In the genomic region with DNA sequence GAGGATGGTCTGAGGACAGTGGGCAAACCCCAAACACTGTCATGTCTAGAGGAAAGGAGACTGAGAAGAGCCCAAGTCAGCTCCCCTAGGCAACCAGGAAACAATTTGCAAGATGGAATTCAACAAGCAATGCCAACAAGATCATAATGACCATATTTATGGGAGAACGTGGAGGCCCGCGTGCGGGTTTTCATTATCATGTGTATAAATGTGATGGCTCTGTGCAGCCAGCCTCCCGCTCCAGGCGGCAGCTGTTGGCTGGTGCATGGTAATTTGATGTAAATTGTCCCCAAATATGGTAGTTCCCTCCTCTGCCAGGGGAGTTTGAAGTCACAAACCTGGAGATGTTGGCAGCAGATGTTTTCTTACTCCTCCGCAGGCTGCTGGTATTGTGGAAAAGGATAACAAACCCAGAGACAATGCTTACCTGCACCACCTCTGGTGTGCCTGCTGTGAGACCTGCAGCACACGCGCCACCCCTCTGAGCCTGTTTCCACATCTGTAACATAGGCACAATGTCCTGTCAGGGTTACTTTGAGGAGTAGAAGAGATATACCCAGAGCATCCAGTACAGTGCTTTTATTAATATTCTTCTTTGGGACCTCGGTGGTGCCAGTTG, we compare ENCODE assay signal across 18 cellular contexts. TPM values are rescaled to one million over a fixed set of nuclear protein-coding genes. Genes with fewer than 3 reads are reported as not detected.
DNase-seq lines count a peak whose midpoint lies in the region; ATAC-seq and TF ChIP-seq lines count a peak whose summit lies in the region.
"Had no signal": no experiment of that assay in that cellular context is flagged by ENCODE, and none has a peak within 500 bp of the region (broad histone marks: within the 10 kb centered on the region; RNA-seq: fewer than 3 reads in every experiment).

No MANE protein-coding gene starts in this region.

- intact Hi-C loops in sigmoid colon (cut with DNase I): no loop called here
- intact Hi-C loops in left ventricle myocardium inferior (cut with micrococcal nuclease): no loop called here

- H3K27me3 ChIP-seq in sigmoid colon (no peaks in the 10 kb centered on the region), left ventricle myocardium inferior (ENCODE audit: low read depth) (peaks cover 27% of the 10 kb centered on the region)
- H3K27me3 ChIP-seq: Peyer's patch had no signal

- H3K4me3 Mint-ChIP-seq in activated CD8-positive, alpha-beta memory T cell treated with anti-CD3 and anti-CD28 coated beads, Interleukin-2, amount 10 ng/mL, durations not matched to agents 7 days and 5 days: no peak overlapping the region
- H3K4me3 Mint-ChIP-seq in brain: no peak overlapping the region
- no peak overlapping the region for H3K4me3 Mint-ChIP-seq in type B pancreatic cell
- H3K4me3 Mint-ChIP-seq: CD4-positive, CD25-positive, alpha-beta regulatory T cell; H9; T-helper 17 cell had no signal

- TF ChIP-seq POLR2A in sigmoid colon (IDR thresholded peaks at IDR 0.05): no peak

- peaks cover 16% of the 10 kb centered on the region for H3K27me3 Mint-ChIP-seq in activated CD8-positive, alpha-beta memory T cell treated with anti-CD3 and anti-CD28 coated beads, Interleukin-2, amount 10 ng/mL, durations not matched to agents 7 days and 5 days
- H3K27me3 Mint-ChIP-seq in brain (peaks cover 2% of the 10 kb centered on the region), type B pancreatic cell (peaks cover 13% of the 10 kb centered on the region)

- H3K4me3 ChIP-seq in sigmoid colon: no peak overlapping the region
- no peak overlapping the region for H3K4me3 ChIP-seq in left ventricle myocardium inferior
- H3K4me3 ChIP-seq: Peyer's patch had no signal

- CTCF ChIA-PET in activated CD8-positive, alpha-beta memory T cell treated with anti-CD3 and anti-CD28 coated beads, Interleukin-2, amount 10 ng/mL, durations not matched to agents 7 days and 5 days (lab: Charles Lee): no interaction called here

- H3K4me1 ChIP-seq in sigmoid colon: peaks cover 0 to 4% (median 0%) of the 10 kb centered on the region in 4 donors
- no peaks in the 10 kb centered on the region for H3K4me1 ChIP-seq in left ventricle myocardium inferior
- H3K4me1 ChIP-seq: Peyer's patch had no signal

- no peaks in the 10 kb centered on the region for H3K36me3 Mint-ChIP-seq in activated CD8-positive, alpha-beta memory T cell treated with anti-CD3 and anti-CD28 coated beads, Interleukin-2, amount 10 ng/mL, durations not matched to agents 7 days and 5 days
- no peaks in the 10 kb centered on the region for H3K36me3 Mint-ChIP-seq in brain
- no peaks in the 10 kb centered on the region for H3K36me3 Mint-ChIP-seq in type B pancreatic cell
- H3K36me3 Mint-ChIP-seq: CD4-positive, CD25-positive, alpha-beta regulatory T cell had no signal

- H3K27ac ChIP-seq in sigmoid colon: no peak overlapping the region
- H3K27ac ChIP-seq in left ventricle myocardium inferior (replicated peaks): no peak overlapping the region
- H3K27ac ChIP-seq: Peyer's patch had no signal

- ATAC-seq in activated CD8-positive, alpha-beta memory T cell treated with anti-CD3 and anti-CD28 coated beads, Interleukin-2, amount 10 ng/mL, durations not matched to agents 7 days and 5 days: no peak
- ATAC-seq: T-helper 17 cell had no signal

- TF ChIP-seq CTCF in brain (conservative IDR thresholded peaks at IDR 0.05) (no peak), sigmoid colon (IDR thresholded peaks at IDR 0.05) (no peak), type B pancreatic cell (conservative IDR thresholded peaks at IDR 0.05) (no peak), left ventricle myocardium inferior (IDR thresholded peaks at IDR 0.05; ENCODE audit: borderline replicate concordance) (no peak)

- H3K9me3 Mint-ChIP-seq in activated CD8-positive, alpha-beta memory T cell treated with anti-CD3 and anti-CD28 coated beads, Interleukin-2, amount 10 ng/mL, durations not matched to agents 7 days and 5 days (ENCODE audit: low read depth): no peaks in the 10 kb centered on the region
- H3K9me3 Mint-ChIP-seq in brain (peaks cover 0 to 14% (median 7%) of the 10 kb centered on the region in 5 experiments), type B pancreatic cell (no peaks in the 10 kb centered on the region)
- H3K9me3 Mint-ChIP-seq: CD4-positive, CD25-positive, alpha-beta regulatory T cell; H9 had no signal

- WGBS in sigmoid colon, 2 donors: 80 to 81% methylated on average over 10 of the region's 10 CpGs

- no peak overlapping the region for H3K27ac Mint-ChIP-seq in activated CD8-positive, alpha-beta memory T cell treated with anti-CD3 and anti-CD28 coated beads, Interleukin-2, amount 10 ng/mL, durations not matched to agents 7 days and 5 days
- H3K27ac Mint-ChIP-seq in brain: peak overlapping the region; percentile 47 to 93 (median 72)
- H3K27ac Mint-ChIP-seq in type B pancreatic cell: no peak overlapping the region
- H3K27ac Mint-ChIP-seq: CD4-positive, CD25-positive, alpha-beta regulatory T cell; H9; T-helper 17 cell had no signal

- H3K9me3 ChIP-seq in sigmoid colon (no peaks in the 10 kb centered on the region), left ventricle myocardium inferior (replicated peaks) (no peaks in the 10 kb centered on the region)
- H3K9me3 ChIP-seq: Peyer's patch had no signal

- DNase-seq in activated CD8-positive, alpha-beta memory T cell treated with anti-CD3 and anti-CD28 coated beads, Interleukin-2, amount 50 U/mL, for 48 hours: peak; percentile 1
- no peak for DNase-seq in activated CD8-positive, alpha-beta memory T cell treated with anti-CD3 and anti-CD28 coated beads, Interleukin-2, amount 10 ng/mL, durations not matched to agents 7 days and 5 days
- DNase-seq in NCI-H2081 treated with DMSO at 0.1 percent for 48 hours (lab: John Stamatoyannopoulos, UW): peak; percentile 13
- DNase-seq in sigmoid colon: peak; percentile 8
- DNase-seq in globus pallidus (ENCODE audit: low spot score): no peak
- no peak for DNase-seq in type B pancreatic cell (ENCODE audit: extremely low spot score, unreplicated experiment)
- DNase-seq in left ventricle myocardium inferior: no peak
- DNase-seq: Calu3; CD4-positive, CD25-positive, alpha-beta regulatory T cell; DND-41; H9; IMR-90; Kasumi-1; NCI-H524; Peyer's patch; SHP77 treated with DMSO at 0.1 percent for 48 hours; T-helper 17 cell had no signal

- H3K36me3 ChIP-seq in sigmoid colon: no peaks in the 10 kb centered on the region
- no peaks in the 10 kb centered on the region for H3K36me3 ChIP-seq in left ventricle myocardium inferior
- H3K36me3 ChIP-seq: Peyer's patch had no signal

- TF ChIP-seq EP300 in sigmoid colon (IDR thresholded peaks at IDR 0.05): no peak

- no peaks in the 10 kb centered on the region for H3K4me1 Mint-ChIP-seq in activated CD8-positive, alpha-beta memory T cell treated with anti-CD3 and anti-CD28 coated beads, Interleukin-2, amount 10 ng/mL, durations not matched to agents 7 days and 5 days
- H3K4me1 Mint-ChIP-seq in brain: peaks cover 56% of the 10 kb centered on the region
- peaks cover 5% of the 10 kb centered on the region for H3K4me1 Mint-ChIP-seq in type B pancreatic cell (ENCODE audit: unreplicated experiment)
- H3K4me1 Mint-ChIP-seq: CD4-positive, CD25-positive, alpha-beta regulatory T cell; T-helper 17 cell had no signal

RNA-seq across cellular contexts. Expression of gene ALDH1B1, which starts 39.7 kb away (rescaled TPM):
- total RNA-seq in activated CD8-positive, alpha-beta memory T cell treated with anti-CD3 and anti-CD28 coated beads, Interleukin-2, amount 10 ng/mL, durations not matched to agents 7 days and 5 days: 10 to 100 TPM; 13.5 to 16.7 TPM
- polyA plus RNA-seq in brain (ENCODE audit: insufficient read depth, low read depth, low replicate concordance) (19.7 TPM), sigmoid colon (10 to 100 TPM; 19.2 to 45.0 (median 24.0) TPM)
- total RNA-seq in sigmoid colon (100 to 1,000 TPM in 2 of 4 donors, 10 to 100 TPM in 2; 35.7 to 162 (median 101) TPM), type B pancreatic cell (ENCODE audit: low replicate concordance) (13.3 and 29.1 TPM in 2 replicates), left ventricle myocardium inferior (21.6 TPM)

Comparison
In these comparisons a context has a peak if more than half of its experiments do, and no peak if none do; other contexts are left out.
1. DNase-seq: peak in activated CD8-positive, alpha-beta memory T cell treated with anti-CD3 and anti-CD28 coated beads, Interleukin-2, amount 50 U/mL, for 48 hours (single experiment), NCI-H2081 treated with DMSO at 0.1 percent for 48 hours (single experiment) and sigmoid colon (single experiment); none in activated CD8-positive, alpha-beta memory T cell treated with anti-CD3 and anti-CD28 coated beads, Interleukin-2, amount 10 ng/mL, durations not matched to agents 7 days and 5 days (single experiment), globus pallidus (single experiment), type B pancreatic cell (single experiment) and left ventricle myocardium inferior (single experiment).
2. H3K27ac Mint-ChIP-seq: peak in brain (5 of 5); none in activated CD8-positive, alpha-beta memory T cell treated with anti-CD3 and anti-CD28 coated beads, Interleukin-2, amount 10 ng/mL, durations not matched to agents 7 days and 5 days (single experiment) and type B pancreatic cell (single experiment).